Comparison of ENCODE assay signal across 14 cellular contexts in the genomic region with DNA sequence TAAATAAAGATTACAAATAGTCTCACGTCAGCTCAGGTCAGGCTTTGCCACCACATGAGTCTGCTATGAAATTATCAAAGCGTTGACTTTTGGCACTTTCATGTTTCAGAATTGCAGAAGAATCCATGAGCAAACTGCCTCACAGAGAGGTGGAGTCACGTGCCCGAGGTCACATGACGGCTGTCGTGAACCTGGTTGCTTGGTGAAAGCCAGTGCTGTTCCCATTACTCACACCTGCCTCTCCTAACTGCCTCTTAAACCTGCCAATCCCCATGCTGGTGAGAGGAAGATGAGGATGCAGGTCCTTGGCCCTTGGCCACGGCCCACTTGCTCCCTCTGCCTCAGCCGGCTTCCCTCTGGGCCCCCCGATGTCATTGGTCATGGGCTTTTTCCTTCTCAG.
DNase-seq lines count a peak whose midpoint lies in the region; ATAC-seq and TF ChIP-seq lines count a peak whose summit lies in the region.
"Had no signal": no experiment of that assay in that cellular context is flagged by ENCODE, and none has a peak within 500 bp of the region (broad histone marks: within the 10 kb centered on the region; RNA-seq: fewer than 3 reads in every experiment).

No MANE protein-coding gene starts in this region.

- no TSS peak for BruUV-seq in IMR-90 (replicated peaks; lab: Mats Ljungman, UMichigan)

- H3K18ac ChIP-seq in IMR-90 (ENCODE audit: low read depth, low read length), result no peak overlapping the region

- no peak overlapping the region for H2BK20ac ChIP-seq in IMR-90 (ENCODE audit: low read depth, low read length)

- no peaks in the 10 kb centered on the region for H3K79me1 ChIP-seq in IMR-90 (ENCODE audit: low read depth in 1 of 2, low read length in 2 of 2)

- H3K27me3 ChIP-seq in IMR-90 (ENCODE audit: control insufficient read depth, insufficient read depth, low read length), result no peaks in the 10 kb centered on the region

- 43% methylated on average over 2 of the region's 9 CpGs; no CpG with 5 or more reads in 1 of the 2 experiments for WGBS in IMR-90 (ENCODE audit: extremely low coverage in 2 of 2, insufficient read length in 1 of 2), 2 experiments

- H3K23ac ChIP-seq in IMR-90 (ENCODE audit: low read depth, low read length), result no peak overlapping the region

- no peak overlapping the region for H2AK5ac ChIP-seq in IMR-90 (ENCODE audit: low read depth, low read length)

- no peak overlapping the region for H3K56ac ChIP-seq in IMR-90 (ENCODE audit: extremely low read depth, insufficient read depth, low read length)

- no peak overlapping the region for H4K5ac ChIP-seq in IMR-90 (ENCODE audit: low read depth, low read length)

- intact Hi-C loops in IMR-90 (cut with micrococcal nuclease), result no loop called here

- no peak overlapping the region for H3K4me2 ChIP-seq in IMR-90 (ENCODE audit: low read depth, low read length)

- CTCF ChIA-PET in IMR-90 (lab: Yijun Ruan, JAX), result no interaction called here
- CTCF ChIA-PET in activated naive CD4-positive, alpha-beta T cell treated with anti-CD3 and anti-CD28 coated beads, Interleukin-2, amount 10 ng/mL, durations not matched to agents 7 days and 5 days (lab: Charles Lee), result no interaction called here

- no peak overlapping the region for H3K14ac ChIP-seq in IMR-90 (replicated peaks; ENCODE audit: low read depth, low read length)

- H2BK15ac ChIP-seq in IMR-90 (ENCODE audit: low read depth, low read length), result no peak overlapping the region

- no peak overlapping the region for H2BK120ac ChIP-seq in IMR-90 (ENCODE audit: low read depth, low read length)

- POLR2A ChIA-PET in IMR-90 (lab: Charles Lee; ENCODE audit: unreplicated experiment), result no interaction called here

- H4K8ac ChIP-seq in IMR-90 (ENCODE audit: low read depth in 2 of 2, low read length in 2 of 2), result no peak overlapping the region

- no peak overlapping the region for H3K4ac ChIP-seq in IMR-90 (ENCODE audit: low read depth, low read length)

- H3K4me3 Mint-ChIP-seq in activated naive CD4-positive, alpha-beta T cell treated with anti-CD3 and anti-CD28 coated beads, Interleukin-2, amount 10 ng/mL, durations not matched to agents 7 days and 5 days, result no peak overlapping the region
- H3K4me3 Mint-ChIP-seq: B cell; CD4-positive, alpha-beta T cell had no signal

- no peak overlapping the region for H3K9ac ChIP-seq in IMR-90 (ENCODE audit: low read depth, low read length)

- peaks cover 4% of the 10 kb centered on the region for H3K36me3 Mint-ChIP-seq in activated naive CD4-positive, alpha-beta T cell treated with anti-CD3 and anti-CD28 coated beads, Interleukin-2, amount 10 ng/mL, durations not matched to agents 7 days and 5 days

- no peak for TF ChIP-seq CTCF in IMR-90 (conservative IDR thresholded peaks at IDR 0.05; ENCODE audit: low read depth, low read length)

- peak; percentile 65 for DNase-seq in NCI-H82 (lab: John Stamatoyannopoulos, UW)
- no peak for DNase-seq in NCI-H82 treated with DMSO at 0.1 percent for 48 hours (lab: John Stamatoyannopoulos, UW; ENCODE audit: unreplicated experiment)
- no peak for DNase-seq in IMR-90
- peak; percentile 24 for DNase-seq in ecto neural progenitor cell (ENCODE audit: low spot score)
- DNase-seq in left kidney (ENCODE audit: low read depth, low spot score), result peak; percentile 18
- no peak for DNase-seq in HuH-7.5 (ENCODE audit: low spot score)
- DNase-seq in activated naive CD4-positive, alpha-beta T cell treated with anti-CD3 and anti-CD28 coated beads, Interleukin-2, amount 10 ng/mL, durations not matched to agents 7 days and 5 days, result no peak
- DNase-seq: 8988T; ACHN; C1 segment of cervical spinal cord; CD4-positive, alpha-beta T cell; DMS79 had no signal

- no peak overlapping the region for H3K27ac Mint-ChIP-seq in activated naive CD4-positive, alpha-beta T cell treated with anti-CD3 and anti-CD28 coated beads, Interleukin-2, amount 10 ng/mL, durations not matched to agents 7 days and 5 days
- H3K27ac Mint-ChIP-seq: B cell; CD4-positive, alpha-beta T cell had no signal

- H3K27ac ChIP-seq in IMR-90 (ENCODE audit: insufficient read depth, low read length), result no peak overlapping the region

- dilution Hi-C loops in IMR-90 (cut with HindIII; ENCODE audit: low sequenced_read_pairs, unreplicated experiment), result no loop called here

- peaks cover 35% of the 10 kb centered on the region for H3K9me3 ChIP-seq in IMR-90 (ENCODE audit: control insufficient read depth, insufficient read depth, low read length)

- no peak for TF ChIP-seq POLR2A in IMR-90 (IDR thresholded peaks at IDR 0.05; ENCODE audit: low read depth, low read length)

- no peak overlapping the region for H2AFZ ChIP-seq in IMR-90 (replicated peaks; ENCODE audit: low read length, poor library complexity)

- H3K4me1 Mint-ChIP-seq in activated naive CD4-positive, alpha-beta T cell treated with anti-CD3 and anti-CD28 coated beads, Interleukin-2, amount 10 ng/mL, durations not matched to agents 7 days and 5 days, result peaks cover 17% of the 10 kb centered on the region
- H3K4me1 Mint-ChIP-seq: B cell had no signal

- no peaks in the 10 kb centered on the region for H3K4me1 ChIP-seq in IMR-90 (ENCODE audit: control insufficient read depth, insufficient read depth, low read length)

- TF ChIP-seq RAD21 in IMR-90 (IDR thresholded peaks at IDR 0.05; ENCODE audit: low read length), result no peak

- H3K36me3 ChIP-seq in IMR-90 (ENCODE audit: control insufficient read depth, insufficient read depth, low read length), result no peaks in the 10 kb centered on the region

- H3K9me1 ChIP-seq in IMR-90 (ENCODE audit: insufficient read depth, low read length), result no peaks in the 10 kb centered on the region

- no peak overlapping the region for H2BK5ac ChIP-seq in IMR-90 (ENCODE audit: low read depth, low read length, poor library complexity, severe bottlenecking)

- no peak for ATAC-seq in IMR-90 (ENCODE audit: low read depth)
- ATAC-seq: HCT116 had no signal

- H4K91ac ChIP-seq in IMR-90 (ENCODE audit: insufficient read depth, low read depth, low read length), result no peak overlapping the region

- in situ Hi-C loops in IMR-90 (cut with MboI; ENCODE audit: low sequenced_read_pairs), result no loop called here

- H2AK9ac ChIP-seq in IMR-90 (replicated peaks; ENCODE audit: low read depth, low read length, poor library complexity), result no peak overlapping the region

- no peak overlapping the region for H3K4me3 ChIP-seq in IMR-90 (ENCODE audit: insufficient read depth, low read depth, low read length)

- H4K20me1 ChIP-seq in IMR-90 (ENCODE audit: insufficient read depth, low read length), result no peaks in the 10 kb centered on the region

- H3K27me3 Mint-ChIP-seq in activated naive CD4-positive, alpha-beta T cell treated with anti-CD3 and anti-CD28 coated beads, Interleukin-2, amount 10 ng/mL, durations not matched to agents 7 days and 5 days, result peaks cover 8% of the 10 kb centered on the region
- H3K27me3 Mint-ChIP-seq: B cell; CD4-positive, alpha-beta T cell had no signal

- H3K9me3 Mint-ChIP-seq in activated naive CD4-positive, alpha-beta T cell treated with anti-CD3 and anti-CD28 coated beads, Interleukin-2, amount 10 ng/mL, durations not matched to agents 7 days and 5 days, result no peaks in the 10 kb centered on the region
- H3K9me3 Mint-ChIP-seq: CD4-positive, alpha-beta T cell had no signal

TF ChIP-seq in IMR-90, 13 proteins besides CTCF, POLR2A, EP300 and RAD21:
- TF ChIP-seq SMC3 (IDR thresholded peaks at IDR 0.05; ENCODE audit: low read depth, low read length) (no peak), USF2 (IDR thresholded peaks at IDR 0.05; ENCODE audit: low read depth, low read length) (peak; percentile 10; the same call in 1 of the 2 replicates)

Comparison
In these comparisons a context has a peak if more than half of its experiments do, and no peak if none do; other contexts are left out.
1. DNase-seq: peak in NCI-H82 (single experiment), ecto neural progenitor cell (single experiment) and left kidney (single experiment); none in NCI-H82 treated with DMSO at 0.1 percent for 48 hours (single experiment), IMR-90 (single experiment), HuH-7.5 (single experiment) and activated naive CD4-positive, alpha-beta T cell treated with anti-CD3 and anti-CD28 coated beads, Interleukin-2, amount 10 ng/mL, durations not matched to agents 7 days and 5 days (single experiment).